8 cellular contexts compared by ENCODE assay signal in the genomic region with DNA sequence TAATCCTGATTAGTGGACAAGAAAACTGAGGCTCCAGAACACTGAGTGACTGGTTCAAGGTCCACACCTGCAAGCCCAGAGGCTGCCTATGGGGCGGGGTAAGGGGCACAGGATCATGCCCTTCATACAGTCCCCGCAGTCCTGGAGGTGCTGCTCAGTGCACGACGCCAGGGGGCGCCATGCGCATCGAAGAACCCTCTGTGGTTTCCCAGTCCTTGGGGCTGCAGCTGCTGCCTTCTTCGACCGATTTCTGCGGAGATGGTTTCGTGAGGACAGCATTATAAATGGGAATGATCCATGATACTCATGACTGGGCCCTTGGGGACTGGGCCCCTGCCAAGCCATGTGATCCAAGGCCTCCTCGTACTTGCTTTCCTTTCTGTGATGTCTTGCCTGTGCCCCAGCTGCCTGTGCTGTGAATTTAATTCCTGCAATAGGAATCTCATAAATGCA. TPM values are rescaled to one million over a fixed set of nuclear protein-coding genes. Genes with fewer than 3 reads are reported as not detected.
DNase-seq lines count a peak whose midpoint lies in the region; ATAC-seq lines count a peak whose summit lies in the region.

No MANE protein-coding gene starts in this region.

- H3K36me3 ChIP-seq in adipocyte (ENCODE audit: control insufficient read depth, insufficient read depth, low read length, severe bottlenecking): no peaks in the 10 kb centered on the region
- no peaks in the 10 kb centered on the region for H3K36me3 ChIP-seq in effector memory CD4-positive, alpha-beta T cell (ENCODE audit: control insufficient read depth, insufficient read depth, low read length)

- H3K27me3 ChIP-seq in adipocyte (replicated peaks; ENCODE audit: control insufficient read depth, insufficient read depth, low read length): peaks cover 3% of the 10 kb centered on the region
- peaks cover 9% of the 10 kb centered on the region for H3K27me3 ChIP-seq in effector memory CD4-positive, alpha-beta T cell (replicated peaks; ENCODE audit: control insufficient read depth, insufficient read depth, low read length, poor library complexity, severe bottlenecking)

- H3K27ac ChIP-seq in effector memory CD4-positive, alpha-beta T cell (ENCODE audit: insufficient read depth, low read length, poor library complexity, severe bottlenecking): no peak overlapping the region

- H3K4me1 ChIP-seq in adipocyte (ENCODE audit: control insufficient read depth, insufficient read depth, low read length): peaks cover 7% of the 10 kb centered on the region
- no peaks in the 10 kb centered on the region for H3K4me1 ChIP-seq in effector memory CD4-positive, alpha-beta T cell (ENCODE audit: control insufficient read depth, insufficient read depth, low read length, poor library complexity, severe bottlenecking)

- no peak overlapping the region for H3K4me3 ChIP-seq in adipocyte (ENCODE audit: low read length)
- no peak overlapping the region for H3K4me3 ChIP-seq in effector memory CD4-positive, alpha-beta T cell (ENCODE audit: insufficient read depth, low read depth, low read length, poor library complexity, severe bottlenecking)

- no peak overlapping the region for H3K9ac ChIP-seq in adipocyte (ENCODE audit: low read length)

- ATAC-seq in left cardiac atrium (peak; percentile 97 to 98), HG03097 (IDR thresholded peaks at IDR 0.05; ENCODE audit: low FRiP score, unreplicated experiment) (no peak)

- DNase-seq in EH (ENCODE audit: low read depth) (peak; percentile 86), Kasumi-1 (lab: John Stamatoyannopoulos, UW) (peak; percentile 45 to 51), RPMI7951 (ENCODE audit: low read depth) (peak; percentile 86), adipocyte (ENCODE audit: low read depth) (peak; percentile 91), left cardiac atrium (peak; percentile 85), posterior vena cava (ENCODE audit: low spot score) (peak; percentile 95)
- no peak for DNase-seq in effector memory CD4-positive, alpha-beta T cell

- intact Hi-C loops in left cardiac atrium (cut with DNase I): loop anchor here (2.0 to 5.0 kb wide), 2 partner anchors 104 to 105 kb away; no protein-coding TSS in a partner anchor
- intact Hi-C loops in posterior vena cava (cut with DNase I): loop anchor here (5.0 kb wide), 1 partner anchor 105 kb away; no protein-coding TSS in a partner anchor

- no peaks in the 10 kb centered on the region for H3K9me3 ChIP-seq in adipocyte (ENCODE audit: control insufficient read depth, low read length)
- H3K9me3 ChIP-seq in effector memory CD4-positive, alpha-beta T cell (ENCODE audit: control insufficient read depth, low read length): no peaks in the 10 kb centered on the region

RNA-seq across cellular contexts. Expression of gene ARHGEF10L, which starts 37.1 kb away (rescaled TPM):
- 2.2 and 3.3 TPM in 2 replicates for total RNA-seq in RPMI7951 (2014; rRNA removed; shearing (Covaris generic))
- total RNA-seq in left cardiac atrium (10 to 100 TPM; 40.6 to 44.9 TPM), posterior vena cava (100 to 1,000 TPM; 103 to 111 TPM)

Comparison
In these comparisons a context has a peak if more than half of its experiments do, and no peak if none do; other contexts are left out.
1. DNase-seq: peak in EH (single experiment), Kasumi-1 (2 of 2), RPMI7951 (single experiment), adipocyte (single experiment), left cardiac atrium (single experiment) and posterior vena cava (single experiment); none in effector memory CD4-positive, alpha-beta T cell (0 of 3).